ENCODE assay signal across 28 cellular contexts in genomic region chr6:169641461-169642085, GRCh38.
"Had no signal": no experiment of that assay in that cellular context is flagged by ENCODE, and none has a peak within 500 bp of the region (broad histone marks: within the 10 kb centered on the region; RNA-seq: fewer than 3 reads in every experiment).

No MANE protein-coding gene starts in this region.

- H3K27ac ChIP-seq: ascending aorta, breast epithelium, cardiac muscle cell, dorsolateral prefrontal cortex, esophagus muscularis mucosa, foreskin keratinocyte, gastrocnemius medialis had no signal

- H3K27me3 ChIP-seq: ascending aorta, breast epithelium, cardiac muscle cell, dorsolateral prefrontal cortex, esophagus muscularis mucosa, foreskin keratinocyte, gastrocnemius medialis had no signal

- H3K9me3 Mint-ChIP-seq: activated CD4-positive, alpha-beta memory T cell treated with anti-CD3 and anti-CD28 coated beads for 36 hours; activated CD4-positive, alpha-beta T cell treated with anti-CD3 and anti-CD28 coated beads, Interleukin-2, amount 10 ng/mL, durations not matched to agents 24 days and 14 days; activated naive CD4-positive, alpha-beta T cell treated with anti-CD3 and anti-CD28 coated beads, Interleukin-2, amount 10 ng/mL, durations not matched to agents 7 days and 5 days; activated naive CD4-positive, alpha-beta T cell treated with anti-CD3 and anti-CD28 coated beads, Interleukin-2, amount 50 U/mL, for 72 hours; activated naive CD8-positive, alpha-beta T cell treated with anti-CD3 and anti-CD28 coated beads, Interleukin-2, amount 10 ng/mL, durations not matched to agents 7 days and 5 days; activated T-helper 1 cell treated with anti-CD3 and anti-CD28 coated beads, Interleukin-12 subunit alpha, Interleukin-12 subunit beta, Interleukin-2, Interleukin-4 antibody, amounts not matched to agents 30 ng/mL and 10 ng/mL and 1 ng/mL, durations not matched to agents 14 hours and 24 hours and 36 hours; activated T-helper 2 cell treated with anti-CD3 and anti-CD28 coated beads, Interferon-gamma antibody, Interleukin-2, Interleukin-4, amounts not matched to agents 10 μg/mL and 5 μg/mL and 100 μg/mL, durations not matched to agents 14 hours and 24 hours and 36 hours; brain; central memory CD8-positive, alpha-beta T cell had no signal

- H3K27ac Mint-ChIP-seq: activated CD4-positive, alpha-beta memory T cell treated with anti-CD3 and anti-CD28 coated beads for 36 hours; activated CD4-positive, alpha-beta T cell treated with anti-CD3 and anti-CD28 coated beads for 36 hours; activated CD4-positive, alpha-beta T cell treated with anti-CD3 and anti-CD28 coated beads, Interleukin-2, amount 10 ng/mL, durations not matched to agents 24 days and 14 days; activated CD8-positive, alpha-beta memory T cell treated with anti-CD3 and anti-CD28 coated beads, Interleukin-2, amount 10 ng/mL, durations not matched to agents 7 days and 5 days; activated naive CD4-positive, alpha-beta T cell treated with anti-CD3 and anti-CD28 coated beads, Interleukin-2, amount 10 ng/mL, durations not matched to agents 7 days and 5 days; activated naive CD4-positive, alpha-beta T cell treated with anti-CD3 and anti-CD28 coated beads, Interleukin-2, amount 50 U/mL, for 72 hours; activated naive CD8-positive, alpha-beta T cell treated with anti-CD3 and anti-CD28 coated beads, Interleukin-2, amount 10 ng/mL, durations not matched to agents 7 days and 5 days; activated T-helper 1 cell treated with anti-CD3 and anti-CD28 coated beads, Interleukin-12 subunit alpha, Interleukin-12 subunit beta, Interleukin-2, Interleukin-4 antibody, amounts not matched to agents 30 ng/mL and 10 ng/mL and 1 ng/mL, durations not matched to agents 14 hours and 24 hours and 36 hours; activated T-helper 2 cell treated with anti-CD3 and anti-CD28 coated beads, Interferon-gamma antibody, Interleukin-2, Interleukin-4, amounts not matched to agents 10 μg/mL and 5 μg/mL and 100 μg/mL, durations not matched to agents 14 hours and 24 hours and 36 hours; endodermal cell had no signal

- DNase-seq: activated CD4-positive, alpha-beta memory T cell treated with anti-CD3 and anti-CD28 coated beads for 36 hours; activated CD4-positive, alpha-beta T cell treated with anti-CD3 and anti-CD28 coated beads for 36 hours; activated CD4-positive, alpha-beta T cell treated with anti-CD3 and anti-CD28 coated beads, Interleukin-2, amount 10 ng/mL, durations not matched to agents 24 days and 14 days; activated CD4-positive, CD25-positive, alpha-beta regulatory T cell; activated CD4-positive, CD25-positive, alpha-beta regulatory T cell treated with anti-CD3 and anti-CD28 coated beads, Interleukin-2, amount 50 U/mL, for 72 hours; activated CD8-positive, alpha-beta memory T cell treated with anti-CD3 and anti-CD28 coated beads, Interleukin-2, amount 10 ng/mL, durations not matched to agents 7 days and 5 days; activated CD8-positive, alpha-beta memory T cell treated with anti-CD3 and anti-CD28 coated beads, Interleukin-2, amount 50 U/mL, for 4 hours; activated CD8-positive, alpha-beta T cell treated with anti-CD3 and anti-CD28 coated beads, Interleukin-2, amount 10 ng/mL, durations not matched to agents 7 days and 5 days; activated effector memory CD4-positive, alpha-beta T cell treated with anti-CD3 and anti-CD28 coated beads, Interleukin-2, amount 50 U/mL, for 16 hours; activated naive CD4-positive, alpha-beta T cell treated with anti-CD3 and anti-CD28 coated beads, Interleukin-2, amount 10 ng/mL, durations not matched to agents 7 days and 5 days; activated naive CD8-positive, alpha-beta T cell treated with anti-CD3 and anti-CD28 coated beads, Interleukin-2, amount 10 ng/mL, durations not matched to agents 7 days and 5 days; activated T-cell treated with anti-CD3 and anti-CD28 coated beads, Interleukin-2, amount 50 U/mL, for 1 hour; activated T-cell treated with anti-CD3 and anti-CD28 coated beads, Interleukin-2, amount 50 U/mL, for 48 hours; dorsolateral prefrontal cortex; effector memory CD4-positive, alpha-beta T cell; endodermal cell; foreskin keratinocyte; gastrocnemius medialis; glutamatergic neuron had no signal

- ATAC-seq: activated CD4-positive, alpha-beta T cell treated with anti-CD3 and anti-CD28 coated beads for 36 hours; activated CD8-positive, alpha-beta memory T cell treated with anti-CD3 and anti-CD28 coated beads, Interleukin-2, amount 10 ng/mL, durations not matched to agents 7 days and 5 days; activated CD8-positive, alpha-beta T cell treated with anti-CD3 and anti-CD28 coated beads, Interleukin-2, amount 10 ng/mL, durations not matched to agents 7 days and 5 days; activated naive CD4-positive, alpha-beta T cell treated with anti-CD3 and anti-CD28 coated beads, Interleukin-2, amount 50 U/mL, for 72 hours; foreskin keratinocyte; gastrocnemius medialis had no signal

- H3K4me1 Mint-ChIP-seq: activated CD4-positive, alpha-beta T cell treated with anti-CD3 and anti-CD28 coated beads, Interleukin-2, amount 10 ng/mL, durations not matched to agents 24 days and 14 days; activated CD8-positive, alpha-beta memory T cell treated with anti-CD3 and anti-CD28 coated beads, Interleukin-2, amount 10 ng/mL, durations not matched to agents 7 days and 5 days; activated naive CD4-positive, alpha-beta T cell treated with anti-CD3 and anti-CD28 coated beads, Interleukin-2, amount 10 ng/mL, durations not matched to agents 7 days and 5 days; activated naive CD8-positive, alpha-beta T cell treated with anti-CD3 and anti-CD28 coated beads, Interleukin-2, amount 10 ng/mL, durations not matched to agents 7 days and 5 days; central memory CD8-positive, alpha-beta T cell had no signal

- H3K36me3 ChIP-seq: breast epithelium, cardiac muscle cell had no signal

- H3K4me1 ChIP-seq: ascending aorta, breast epithelium, esophagus muscularis mucosa, foreskin keratinocyte, gastrocnemius medialis had no signal

- H3K27me3 Mint-ChIP-seq: activated CD4-positive, alpha-beta memory T cell treated with anti-CD3 and anti-CD28 coated beads for 36 hours; activated CD4-positive, alpha-beta T cell treated with anti-CD3 and anti-CD28 coated beads for 36 hours; activated CD4-positive, alpha-beta T cell treated with anti-CD3 and anti-CD28 coated beads, Interleukin-2, amount 10 ng/mL, durations not matched to agents 24 days and 14 days; activated CD8-positive, alpha-beta memory T cell treated with anti-CD3 and anti-CD28 coated beads, Interleukin-2, amount 10 ng/mL, durations not matched to agents 7 days and 5 days; activated naive CD4-positive, alpha-beta T cell treated with anti-CD3 and anti-CD28 coated beads, Interleukin-2, amount 10 ng/mL, durations not matched to agents 7 days and 5 days; activated naive CD8-positive, alpha-beta T cell treated with anti-CD3 and anti-CD28 coated beads, Interleukin-2, amount 10 ng/mL, durations not matched to agents 7 days and 5 days; brain; central memory CD8-positive, alpha-beta T cell had no signal

- H3K9me3 ChIP-seq: ascending aorta, breast epithelium, esophagus muscularis mucosa, gastrocnemius medialis had no signal

- H3K4me3 ChIP-seq: ascending aorta, breast epithelium, cardiac muscle cell, dorsolateral prefrontal cortex, esophagus muscularis mucosa, gastrocnemius medialis had no signal

- H3K36me3 Mint-ChIP-seq: activated CD8-positive, alpha-beta memory T cell treated with anti-CD3 and anti-CD28 coated beads, Interleukin-2, amount 10 ng/mL, durations not matched to agents 7 days and 5 days; activated naive CD4-positive, alpha-beta T cell treated with anti-CD3 and anti-CD28 coated beads, Interleukin-2, amount 10 ng/mL, durations not matched to agents 7 days and 5 days; activated naive CD4-positive, alpha-beta T cell treated with anti-CD3 and anti-CD28 coated beads, Interleukin-2, amount 50 U/mL, for 72 hours; brain had no signal

- H3K4me3 Mint-ChIP-seq: activated CD4-positive, alpha-beta memory T cell treated with anti-CD3 and anti-CD28 coated beads for 36 hours; activated CD4-positive, alpha-beta T cell treated with anti-CD3 and anti-CD28 coated beads for 36 hours; activated CD4-positive, alpha-beta T cell treated with anti-CD3 and anti-CD28 coated beads, Interleukin-2, amount 10 ng/mL, durations not matched to agents 24 days and 14 days; activated CD8-positive, alpha-beta memory T cell treated with anti-CD3 and anti-CD28 coated beads, Interleukin-2, amount 10 ng/mL, durations not matched to agents 7 days and 5 days; activated CD8-positive, alpha-beta T cell treated with anti-CD3 and anti-CD28 coated beads, Interleukin-2, amount 10 ng/mL, durations not matched to agents 7 days and 5 days; activated naive CD4-positive, alpha-beta T cell treated with anti-CD3 and anti-CD28 coated beads, Interleukin-2, amount 10 ng/mL, durations not matched to agents 7 days and 5 days; activated naive CD8-positive, alpha-beta T cell treated with anti-CD3 and anti-CD28 coated beads, Interleukin-2, amount 10 ng/mL, durations not matched to agents 7 days and 5 days; activated T-helper 1 cell treated with anti-CD3 and anti-CD28 coated beads, Interleukin-12 subunit alpha, Interleukin-12 subunit beta, Interleukin-2, Interleukin-4 antibody, amounts not matched to agents 30 ng/mL and 10 ng/mL and 1 ng/mL, durations not matched to agents 14 hours and 24 hours and 36 hours; brain; central memory CD8-positive, alpha-beta T cell; endodermal cell had no signal
